30 cellular contexts compared by ENCODE assay signal in genomic region chr16:12719972-12720371, GRCh38.
"Had no signal": no experiment of that assay in that cellular context is flagged by ENCODE, and none has a peak within 500 bp of the region (broad histone marks: within the 10 kb centered on the region; RNA-seq: fewer than 3 reads in every experiment).

No MANE protein-coding gene starts in this region.

- H3K27me3 Mint-ChIP-seq: activated CD4-positive, alpha-beta T cell treated with anti-CD3 and anti-CD28 coated beads, Interleukin-2, amount 10 ng/mL, durations not matched to agents 24 days and 14 days; activated CD8-positive, alpha-beta T cell treated with anti-CD3 and anti-CD28 coated beads for 36 hours; activated naive CD4-positive, alpha-beta T cell treated with anti-CD3 and anti-CD28 coated beads, Interleukin-2, amount 10 ng/mL, durations not matched to agents 7 days and 5 days; dendritic cell treated with granulocyte-macrophage colony-stimulating factor and Interleukin-4, amounts not matched to agents 40 ng/mL and 50 ng/mL, for 4 days; naive B cell; stimulated activated memory B cell treated with anti-CD40 and anti-IgM and Interleukin-4, amounts not matched to agents 10 μg/mL and 1 μg/mL and 100 μg/mL, for 72 hours had no signal

- H3K9me3 Mint-ChIP-seq: dendritic cell treated with granulocyte-macrophage colony-stimulating factor and Interleukin-4, amounts not matched to agents 40 ng/mL and 50 ng/mL, for 4 days had no signal

- H3K4me1 ChIP-seq: gastroesophageal sphincter, heart left ventricle, left lung, lower lobe of right lung, prostate gland, stomach, suprapubic skin, tibial artery had no signal

- DNase-seq: activated CD4-positive, alpha-beta T cell treated with anti-CD3 and anti-CD28 coated beads, Interleukin-2, amount 10 ng/mL, durations not matched to agents 24 days and 14 days; activated CD4-positive, CD25-positive, alpha-beta regulatory T cell treated with anti-CD3 and anti-CD28 coated beads, Interleukin-2, amount 50 U/mL, for 72 hours; activated CD8-positive, alpha-beta T cell treated with anti-CD3 and anti-CD28 coated beads for 36 hours; activated effector memory CD4-positive, alpha-beta T cell treated with Interleukin-2 at 50 U/mL for 16 hours; activated naive CD4-positive, alpha-beta T cell treated with anti-CD3 and anti-CD28 coated beads, Interleukin-2, amount 10 ng/mL, durations not matched to agents 7 days and 5 days; activated T-cell treated with anti-CD3 and anti-CD28 coated beads for 4 hours; amniotic stem cell; central memory CD4-positive, alpha-beta T cell; effector CD4-positive, alpha-beta T cell; heart left ventricle; kidney glomerular epithelial cell; left lung; lower lobe of right lung; naive B cell; nephron progenitor cell; ovary; stimulated activated CD4-positive, alpha-beta T cell treated with anti-CD3 and anti-CD28 coated beads, Interleukin-1b, Interleukin-23, amount 100 ng/mL, for 48 hours; stimulated activated CD4-positive, alpha-beta T cell treated with anti-CD3 and anti-CD28 coated beads, Interleukin-4, amount 100 ng/mL, for 4 hours; stimulated activated CD8-positive, alpha-beta memory T cell treated with anti-CD3 and anti-CD28 coated beads, Interleukin-4, amount 100 ng/mL, for 48 hours; stomach; T-helper 2 cell; tibial artery had no signal

- ATAC-seq: activated CD8-positive, alpha-beta T cell treated with anti-CD3 and anti-CD28 coated beads for 36 hours; gastroesophageal sphincter; heart left ventricle; left lung; lower lobe of right lung; stimulated activated memory B cell treated with anti-CD40 and anti-IgM and Interleukin-4, amounts not matched to agents 10 μg/mL and 1 μg/mL and 100 μg/mL, for 72 hours had no signal

- H3K27ac Mint-ChIP-seq: activated CD4-positive, alpha-beta T cell treated with anti-CD3 and anti-CD28 coated beads, Interleukin-2, amount 10 ng/mL, durations not matched to agents 24 days and 14 days; activated CD8-positive, alpha-beta T cell treated with anti-CD3 and anti-CD28 coated beads for 36 hours; activated naive CD4-positive, alpha-beta T cell treated with anti-CD3 and anti-CD28 coated beads, Interleukin-2, amount 10 ng/mL, durations not matched to agents 7 days and 5 days; dendritic cell treated with granulocyte-macrophage colony-stimulating factor and Interleukin-4, amounts not matched to agents 40 ng/mL and 50 ng/mL, for 4 days; naive B cell; nephron progenitor cell; stimulated activated memory B cell treated with anti-CD40 and anti-IgM and Interleukin-4, amounts not matched to agents 10 μg/mL and 1 μg/mL and 100 μg/mL, for 72 hours had no signal

- H3K27me3 ChIP-seq: gastroesophageal sphincter, heart left ventricle, left lung, neutrophil, ovary, stomach, suprapubic skin, tibial artery had no signal

- H3K4me2 ChIP-seq: smooth muscle cell had no signal

- H3K4me1 Mint-ChIP-seq: activated CD4-positive, alpha-beta T cell treated with anti-CD3 and anti-CD28 coated beads, Interleukin-2, amount 10 ng/mL, durations not matched to agents 24 days and 14 days; activated naive CD4-positive, alpha-beta T cell treated with anti-CD3 and anti-CD28 coated beads, Interleukin-2, amount 10 ng/mL, durations not matched to agents 7 days and 5 days; naive B cell had no signal

- H3K9me3 ChIP-seq: gastroesophageal sphincter, left lung, lower lobe of right lung, neutrophil, ovary, prostate gland, stomach, suprapubic skin had no signal

- H3K4me3 Mint-ChIP-seq: activated CD4-positive, alpha-beta T cell treated with anti-CD3 and anti-CD28 coated beads, Interleukin-2, amount 10 ng/mL, durations not matched to agents 24 days and 14 days; activated CD8-positive, alpha-beta T cell treated with anti-CD3 and anti-CD28 coated beads for 36 hours; activated naive CD4-positive, alpha-beta T cell treated with anti-CD3 and anti-CD28 coated beads, Interleukin-2, amount 10 ng/mL, durations not matched to agents 7 days and 5 days; dendritic cell treated with granulocyte-macrophage colony-stimulating factor and Interleukin-4, amounts not matched to agents 40 ng/mL and 50 ng/mL, for 4 days; naive B cell; nephron progenitor cell; stimulated activated memory B cell treated with anti-CD40 and anti-IgM and Interleukin-4, amounts not matched to agents 10 μg/mL and 1 μg/mL and 100 μg/mL, for 72 hours had no signal

- H3K27ac ChIP-seq: epithelial cell of prostate, gastroesophageal sphincter, heart left ventricle, left lung, lower lobe of right lung, neutrophil, ovary, prostate gland, stomach, suprapubic skin, tibial artery had no signal

- H3K36me3 ChIP-seq: gastroesophageal sphincter, heart left ventricle, lower lobe of right lung, ovary, prostate gland, suprapubic skin had no signal

- H3K4me3 ChIP-seq: gastroesophageal sphincter, heart left ventricle, left lung, lower lobe of right lung, ovary, prostate gland, smooth muscle cell, stomach, suprapubic skin, tibial artery had no signal
